In genomic region chr17:49285716-49286115, GRCh38 we compare ENCODE assay signal across 24 cellular contexts. TPM values are rescaled to one million over a fixed set of nuclear protein-coding genes. Genes with fewer than 3 reads are reported as not detected.
"Had no signal": no experiment of that assay in that cellular context is flagged by ENCODE, and none has a peak within 500 bp of the region (broad histone marks: within the 10 kb centered on the region; RNA-seq: fewer than 3 reads in every experiment).

No MANE protein-coding gene starts in this region.

- H3K36me3 Mint-ChIP-seq: brain had no signal

- H3K27ac ChIP-seq: SK-N-MC, VCaP had no signal

- H3K4me1 Mint-ChIP-seq: activated T-helper 17 cell treated with anti-CD3 and anti-CD28 coated beads, Interleukin-2, amount 50 U/mL, for 72 hours; brain; T-cell had no signal

- DNase-seq: activated CD4-positive, alpha-beta T cell treated with anti-CD3 and anti-CD28 coated beads for 4 hours; activated CD4-positive, CD25-positive, alpha-beta regulatory T cell; activated CD8-positive, alpha-beta T cell treated with anti-CD3 and anti-CD28 coated beads for 36 hours; activated gamma-delta T cell; activated naive CD4-positive, alpha-beta T cell treated with anti-CD3 and anti-CD28 coated beads for 36 hours; activated T-cell treated with anti-CD3 and anti-CD28 coated beads for 4 hours; activated T-cell treated with anti-CD3 and anti-CD28 coated beads, Interleukin-2, amount 50 U/mL, for 48 hours; amygdala; Karpas-422; NCI-H1105 treated with DMSO at 0.1 percent for 48 hours; NCI-H1436 treated with DMSO at 0.1 percent for 48 hours; NCI-H187; NCI-H2081; NCI-H446; NCI-H524; T-cell; T-helper 2 cell; T1000 had no signal

- H3K9me3 Mint-ChIP-seq: activated CD8-positive, alpha-beta T cell treated with anti-CD3 and anti-CD28 coated beads for 36 hours; activated naive CD4-positive, alpha-beta T cell treated with anti-CD3 and anti-CD28 coated beads for 36 hours; activated T-helper 17 cell treated with anti-CD3 and anti-CD28 coated beads, Interleukin-2, amount 50 U/mL, for 72 hours; T-cell had no signal

- H3K27ac Mint-ChIP-seq: activated CD8-positive, alpha-beta T cell treated with anti-CD3 and anti-CD28 coated beads for 36 hours; activated naive CD4-positive, alpha-beta T cell treated with anti-CD3 and anti-CD28 coated beads for 36 hours; activated naive CD8-positive, alpha-beta T cell; activated T-helper 17 cell treated with anti-CD3 and anti-CD28 coated beads, Interleukin-2, amount 50 U/mL, for 72 hours; brain; T-cell had no signal

- H3K4me3 ChIP-seq: K562, SK-N-MC had no signal

- H3K27me3 Mint-ChIP-seq: activated CD8-positive, alpha-beta T cell treated with anti-CD3 and anti-CD28 coated beads for 36 hours; activated naive CD8-positive, alpha-beta T cell; activated T-helper 17 cell treated with anti-CD3 and anti-CD28 coated beads, Interleukin-2, amount 50 U/mL, for 72 hours; brain had no signal

- H3K4me3 Mint-ChIP-seq: activated CD8-positive, alpha-beta T cell treated with anti-CD3 and anti-CD28 coated beads for 36 hours; activated naive CD4-positive, alpha-beta T cell treated with anti-CD3 and anti-CD28 coated beads for 36 hours; activated naive CD8-positive, alpha-beta T cell; activated T-helper 17 cell treated with anti-CD3 and anti-CD28 coated beads, Interleukin-2, amount 50 U/mL, for 72 hours; brain; T-cell had no signal

- ATAC-seq: activated CD8-positive, alpha-beta T cell treated with anti-CD3 and anti-CD28 coated beads for 36 hours; activated T-helper 17 cell treated with anti-CD3 and anti-CD28 coated beads, Interleukin-2, amount 50 U/mL, for 72 hours; K562; T-cell had no signal

RNA-seq across cellular contexts. Expression of gene PHOSPHO1, which starts 55.1 kb away (rescaled TPM):
- total RNA-seq: activated CD8-positive, alpha-beta T cell treated with anti-CD3 and anti-CD28 coated beads for 36 hours; activated naive CD4-positive, alpha-beta T cell treated with anti-CD3 and anti-CD28 coated beads for 36 hours; activated T-helper 17 cell treated with anti-CD3 and anti-CD28 coated beads, Interleukin-2, amount 50 U/mL, for 72 hours had no signal
